1 cellular context compared by ENCODE assay signal in the genomic region with DNA sequence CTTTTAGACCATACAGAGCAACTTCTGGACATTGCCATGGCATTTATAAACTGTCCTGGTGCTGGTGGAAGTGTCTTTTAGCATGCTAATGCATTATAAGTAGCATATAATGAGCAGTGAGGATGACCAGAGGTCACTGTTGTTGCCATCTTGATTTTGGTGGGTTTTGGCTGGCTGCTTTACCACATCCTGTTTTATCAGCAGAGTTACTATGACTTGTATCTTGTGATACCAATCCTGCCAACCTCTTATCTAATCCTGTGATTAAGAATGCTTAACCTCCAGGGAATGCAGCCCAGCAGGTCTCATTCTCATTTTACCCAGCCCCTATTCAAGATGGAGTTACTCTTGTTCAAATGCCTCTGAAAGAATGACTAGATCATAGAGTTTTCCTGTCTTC.
TF ChIP-seq lines count a peak whose summit lies in the region.

No MANE protein-coding gene starts in this region.

TF ChIP-seq in IMR-90, 13 proteins besides CTCF, POLR2A, EP300 and RAD21:
- TF ChIP-seq BHLHE40 (IDR thresholded peaks at IDR 0.05; ENCODE audit: low read depth, low read length) (no peak), MAZ (IDR thresholded peaks at IDR 0.05; ENCODE audit: borderline replicate concordance, low read depth, low read length) (no peak), CEBPB (IDR thresholded peaks at IDR 0.05; ENCODE audit: low read depth, low read length) (no peak), FOS (IDR thresholded peaks at IDR 0.05; ENCODE audit: low read depth, low read length) (no peak), CHD1 (IDR thresholded peaks at IDR 0.05; ENCODE audit: low read depth, low read length) (no peak), NFE2L2 (IDR thresholded peaks at IDR 0.05; ENCODE audit: low read depth, low read length) (no peak), MXI1 (IDR thresholded peaks at IDR 0.05; ENCODE audit: borderline replicate concordance, low read depth, low read length) (no peak), RCOR1 (IDR thresholded peaks at IDR 0.05; ENCODE audit: insufficient replicate concordance, low read length) (no peak), MAFK (IDR thresholded peaks at IDR 0.05; ENCODE audit: low read depth, low read length) (no peak), RFX5 (IDR thresholded peaks at IDR 0.05; ENCODE audit: low read depth, low read length) (no peak), SMC3 (IDR thresholded peaks at IDR 0.05; ENCODE audit: low read depth, low read length) (no peak)
- TF ChIP-seq, protein P1, sequence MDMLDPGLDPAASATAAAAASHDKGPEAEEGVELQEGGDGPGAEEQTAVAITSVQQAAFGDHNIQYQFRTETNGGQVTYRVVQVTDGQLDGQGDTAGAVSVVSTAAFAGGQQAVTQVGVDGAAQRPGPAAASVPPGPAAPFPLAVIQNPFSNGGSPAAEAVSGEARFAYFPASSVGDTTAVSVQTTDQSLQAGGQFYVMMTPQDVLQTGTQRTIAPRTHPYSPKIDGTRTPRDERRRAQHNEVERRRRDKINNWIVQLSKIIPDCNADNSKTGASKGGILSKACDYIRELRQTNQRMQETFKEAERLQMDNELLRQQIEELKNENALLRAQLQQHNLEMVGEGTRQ (IDR thresholded peaks at IDR 0.05; ENCODE audit: low read depth, low read length), result no peak
- TF ChIP-seq, protein P2, sequence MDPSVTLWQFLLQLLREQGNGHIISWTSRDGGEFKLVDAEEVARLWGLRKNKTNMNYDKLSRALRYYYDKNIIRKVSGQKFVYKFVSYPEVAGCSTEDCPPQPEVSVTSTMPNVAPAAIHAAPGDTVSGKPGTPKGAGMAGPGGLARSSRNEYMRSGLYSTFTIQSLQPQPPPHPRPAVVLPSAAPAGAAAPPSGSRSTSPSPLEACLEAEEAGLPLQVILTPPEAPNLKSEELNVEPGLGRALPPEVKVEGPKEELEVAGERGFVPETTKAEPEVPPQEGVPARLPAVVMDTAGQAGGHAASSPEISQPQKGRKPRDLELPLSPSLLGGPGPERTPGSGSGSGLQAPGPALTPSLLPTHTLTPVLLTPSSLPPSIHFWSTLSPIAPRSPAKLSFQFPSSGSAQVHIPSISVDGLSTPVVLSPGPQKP (IDR thresholded peaks at IDR 0.05; ENCODE audit: borderline replicate concordance, low read depth, low read length), result no peak
TF ChIP-seq in IMR-90: peak in this region for 0.
